Comparison of ENCODE assay signal across 8 cellular contexts in genomic region chr19:12841094-12841493, GRCh38.
DNase-seq lines count a peak whose midpoint lies in the region; ATAC-seq and TF ChIP-seq lines count a peak whose summit lies in the region.

No MANE protein-coding gene starts in this region.

- H3K27me3 Mint-ChIP-seq in dendritic cell treated with granulocyte-macrophage colony-stimulating factor and Interleukin-4, amounts not matched to agents 40 ng/mL and 50 ng/mL, for 4 days: peaks cover 75% of the 10 kb centered on the region
- peaks cover 67% of the 10 kb centered on the region for H3K27me3 Mint-ChIP-seq in nephron (ENCODE audit: low read depth)

- H3K4me1 Mint-ChIP-seq in dendritic cell treated with granulocyte-macrophage colony-stimulating factor and Interleukin-4, amounts not matched to agents 40 ng/mL and 50 ng/mL, for 4 days (ENCODE audit: low read depth): peaks cover 38% of the 10 kb centered on the region
- peaks cover 33% of the 10 kb centered on the region for H3K4me1 Mint-ChIP-seq in nephron

- H3K4me3 Mint-ChIP-seq in dendritic cell treated with granulocyte-macrophage colony-stimulating factor and Interleukin-4, amounts not matched to agents 40 ng/mL and 50 ng/mL, for 4 days: peak overlapping the region; percentile 41
- peak overlapping the region; percentile 68 to 77 (median 76) for H3K4me3 Mint-ChIP-seq in nephron

- intact Hi-C loops in dendritic cell treated with granulocyte-macrophage colony-stimulating factor and Interleukin-4, amounts not matched to agents 40 ng/mL and 50 ng/mL, for 4 days (cut with micrococcal nuclease): no loop called here

- peak; percentile 19 for DNase-seq in EH (ENCODE audit: low read depth)
- peak; percentile 96 for DNase-seq in NCI-H2227 (lab: John Stamatoyannopoulos, UW; ENCODE audit: unreplicated experiment)
- DNase-seq in medulla oblongata (ENCODE audit: extremely low spot score): no peak
- DNase-seq in HuH-7 (ENCODE audit: low spot score): no peak
- DNase-seq in NCI-H128 (lab: John Stamatoyannopoulos, UW; ENCODE audit: unreplicated experiment): no peak

- no peak for ATAC-seq in GM18520 (IDR thresholded peaks at IDR 0.05; ENCODE audit: unreplicated experiment)

- no peak for TF ChIP-seq CTCF in nephron (IDR thresholded peaks at IDR 0.05; ENCODE audit: unreplicated experiment in 3 of 3)

- H3K9me3 Mint-ChIP-seq in dendritic cell treated with granulocyte-macrophage colony-stimulating factor and Interleukin-4, amounts not matched to agents 40 ng/mL and 50 ng/mL, for 4 days: no peaks in the 10 kb centered on the region
- peaks cover 2% of the 10 kb centered on the region for H3K9me3 Mint-ChIP-seq in nephron

- no peaks in the 10 kb centered on the region for H3K36me3 Mint-ChIP-seq in dendritic cell treated with granulocyte-macrophage colony-stimulating factor and Interleukin-4, amounts not matched to agents 40 ng/mL and 50 ng/mL, for 4 days (ENCODE audit: low read depth)
- H3K36me3 Mint-ChIP-seq in nephron (ENCODE audit: low read depth): no peaks in the 10 kb centered on the region

- no peak overlapping the region for H3K27ac Mint-ChIP-seq in dendritic cell treated with granulocyte-macrophage colony-stimulating factor and Interleukin-4, amounts not matched to agents 40 ng/mL and 50 ng/mL, for 4 days
- peak overlapping the region in 2 of 3 experiments; percentile 13 to 21 for H3K27ac Mint-ChIP-seq in nephron

Comparison
In these comparisons a context has a peak if more than half of its experiments do, and no peak if none do; other contexts are left out.
1. DNase-seq: peak in EH (single experiment) and NCI-H2227 (single experiment); none in medulla oblongata (single experiment), HuH-7 (single experiment) and NCI-H128 (single experiment).